ENCODE assay signal across 23 cellular contexts in genomic region chr15:93158104-93158503, GRCh38.
"Had no signal": no experiment of that assay in that cellular context is flagged by ENCODE, and none has a peak within 500 bp of the region (broad histone marks: within the 10 kb centered on the region; RNA-seq: fewer than 3 reads in every experiment).

No MANE protein-coding gene starts in this region.

- DNase-seq: dermis blood vessel endothelial cell; effector memory CD4-positive, alpha-beta T cell; foreskin keratinocyte; glutamatergic neuron; heart right ventricle; hippocampal formation; left ventricle myocardium superior; lower lobe of right lung; natural killer cell; pancreas; stimulated activated CD4-positive, alpha-beta T cell treated with anti-CD3 and anti-CD28 coated beads, Interleukin-2, amount 100 ng/mL, for 24 hours; stimulated activated CD4-positive, alpha-beta T cell treated with anti-CD3 and anti-CD28 coated beads, Interleukin-4, amount 100 ng/mL, for 4 hours; transverse colon had no signal

- H3K4me1 Mint-ChIP-seq: stimulated activated memory B cell treated with anti-CD40 and anti-IgM and Interleukin-4, amounts not matched to agents 10 μg/mL and 1 μg/mL and 100 μg/mL, for 72 hours had no signal

- H3K4me3 Mint-ChIP-seq: natural killer cell; stimulated activated memory B cell treated with anti-CD40 and anti-IgM and Interleukin-4, amounts not matched to agents 10 μg/mL and 1 μg/mL and 100 μg/mL, for 72 hours; stimulated activated naive CD8-positive, alpha-beta T cell treated with anti-CD3 and anti-CD28 coated beads, Interleukin-15, Interleukin-2, amounts not matched to agents 100 ng/mL and 50 ng/mL, for 24 hours had no signal

- H3K27me3 Mint-ChIP-seq: stimulated activated naive CD8-positive, alpha-beta T cell treated with anti-CD3 and anti-CD28 coated beads, Interleukin-15, Interleukin-2, amounts not matched to agents 100 ng/mL and 50 ng/mL, for 24 hours had no signal

- H3K27ac Mint-ChIP-seq: natural killer cell; progenitor cell of endocrine pancreas; stimulated activated memory B cell treated with anti-CD40 and anti-IgM and Interleukin-4, amounts not matched to agents 10 μg/mL and 1 μg/mL and 100 μg/mL, for 72 hours; stimulated activated naive CD8-positive, alpha-beta T cell treated with anti-CD3 and anti-CD28 coated beads, Interleukin-15, Interleukin-2, amounts not matched to agents 100 ng/mL and 50 ng/mL, for 24 hours had no signal

- H3K9me3 ChIP-seq: esophagus muscularis mucosa, lower lobe of right lung, neutrophil, pancreas, thoracic aorta, transverse colon, vagina had no signal

- H3K36me3 ChIP-seq: esophagus muscularis mucosa, heart right ventricle, lower lobe of right lung, neutrophil, pancreas, right atrium auricular region, thoracic aorta, transverse colon, vagina had no signal

- ATAC-seq: foreskin keratinocyte; heart right ventricle; left ventricle myocardium superior; lower lobe of right lung; natural killer cell; pancreas; sciatic nerve; stimulated activated memory B cell treated with anti-CD40 and anti-IgM and Interleukin-4, amounts not matched to agents 10 μg/mL and 1 μg/mL and 100 μg/mL, for 72 hours had no signal

- H3K27me3 ChIP-seq: esophagus muscularis mucosa, foreskin keratinocyte, heart right ventricle, neutrophil, pancreas, right atrium auricular region, transverse colon, vagina had no signal

- H3K9me3 Mint-ChIP-seq: natural killer cell; stimulated activated memory B cell treated with anti-CD40 and anti-IgM and Interleukin-4, amounts not matched to agents 10 μg/mL and 1 μg/mL and 100 μg/mL, for 72 hours; stimulated activated naive CD8-positive, alpha-beta T cell treated with anti-CD3 and anti-CD28 coated beads, Interleukin-15, Interleukin-2, amounts not matched to agents 100 ng/mL and 50 ng/mL, for 24 hours had no signal

- H3K27ac ChIP-seq: coronary artery, esophagus muscularis mucosa, foreskin keratinocyte, heart right ventricle, lower lobe of right lung, neutrophil, pancreas, right atrium auricular region, thoracic aorta, transverse colon, vagina had no signal

- H3K4me1 ChIP-seq: foreskin keratinocyte, pancreas had no signal

- H3K36me3 Mint-ChIP-seq: natural killer cell; stimulated activated memory B cell treated with anti-CD40 and anti-IgM and Interleukin-4, amounts not matched to agents 10 μg/mL and 1 μg/mL and 100 μg/mL, for 72 hours had no signal

- H3K4me3 ChIP-seq: coronary artery, esophagus muscularis mucosa, heart right ventricle, lower lobe of right lung, pancreas, right atrium auricular region, thoracic aorta, transverse colon, vagina had no signal
